ENCODE assay signal across 1 cellular context in the genomic region with DNA sequence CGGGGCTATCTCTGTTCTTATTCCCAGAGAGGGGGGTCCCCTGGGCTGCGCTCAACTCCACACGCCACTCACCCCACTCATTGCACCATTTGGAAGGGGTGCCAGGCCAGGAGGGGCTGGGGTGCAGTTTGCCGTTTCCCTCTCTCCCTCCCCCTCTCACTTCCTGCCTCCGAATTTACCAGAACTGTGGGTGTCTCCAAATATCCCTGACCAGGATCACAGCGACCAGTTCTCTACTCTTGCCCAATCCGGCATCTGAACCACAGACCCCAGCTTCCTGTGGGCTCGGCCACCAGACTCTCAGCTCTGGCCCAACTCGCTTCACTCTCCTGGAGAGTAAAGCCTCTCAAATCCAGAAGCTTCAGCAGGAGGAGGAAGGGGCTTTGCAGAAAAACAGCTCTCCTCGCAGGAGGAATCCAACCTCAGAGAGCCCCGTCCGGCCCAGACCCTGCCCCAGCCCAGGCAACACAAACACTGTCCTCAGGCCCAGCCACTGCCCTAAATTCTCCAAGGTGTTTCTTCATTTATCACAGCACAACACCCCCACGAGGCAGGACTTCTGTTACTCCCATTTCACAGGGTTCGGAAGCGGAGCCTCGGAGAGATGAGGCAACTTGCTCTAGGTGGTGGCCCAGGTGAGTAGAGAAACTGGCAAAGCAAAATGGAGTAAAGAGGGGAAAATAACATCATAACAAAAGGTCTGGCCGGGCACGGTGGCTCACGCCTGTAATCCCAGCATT.
TF ChIP-seq lines count a peak whose summit lies in the region.

No MANE protein-coding gene starts in this region.

TF ChIP-seq in HepG2, 621 proteins besides CTCF, POLR2A, EP300 and RAD21 (continues in another document):
- TF ChIP-seq PHF8 (CRISPR knock-in tag; IDR thresholded peaks at IDR 0.05) (peak; percentile 13; the same call in 1 of the 2 replicates), ZSCAN20 (CRISPR knock-in tag; IDR thresholded peaks at IDR 0.05; ENCODE audit: borderline replicate concordance) (peak; percentile 49; the same call in 1 of the 2 replicates), CHD4 (IDR thresholded peaks at IDR 0.05; ENCODE audit: borderline replicate concordance, low read length) (peak; percentile 77; the same call in 1 of the 2 replicates), SUZ12 (IDR thresholded peaks at IDR 0.05; ENCODE audit: low read depth, low read length) (no peak), GTF2F1 (IDR thresholded peaks at IDR 0.05; ENCODE audit: low read length) (no peak), KLF16 (CRISPR knock-in tag; IDR thresholded peaks at IDR 0.05) (peak in 1 of 2 experiments; percentile 14; a peak in 1 of 4 replicates), ZSCAN31 (CRISPR knock-in tag; IDR thresholded peaks at IDR 0.05; ENCODE audit: low read depth) (no peak; the same call in 1 of the 2 replicates), POLR2G (IDR thresholded peaks at IDR 0.05; ENCODE audit: low read depth, low read length) (peak; percentile 82), REPIN1 (CRISPR knock-in tag; IDR thresholded peaks at IDR 0.05; ENCODE audit: borderline replicate concordance, low read depth) (peak; percentile 9; the same call in 1 of the 2 replicates), TBX2 (CRISPR knock-in tag; IDR thresholded peaks at IDR 0.05; ENCODE audit: borderline replicate concordance) (peak; percentile 70; the same call in 1 of the 2 replicates), FIP1L1 (IDR thresholded peaks at IDR 0.05; ENCODE audit: borderline replicate concordance, insufficient read depth, low read depth, low read length) (no peak), ZSCAN25 (CRISPR knock-in tag; IDR thresholded peaks at IDR 0.05) (0 out of 2 replicates have a peak, but pooled peaks have one; percentile 50), BRD4 (CRISPR knock-in tag; IDR thresholded peaks at IDR 0.05) (peak; percentile 37; the same call in 1 of the 2 replicates), ZNF605 (CRISPR knock-in tag; IDR thresholded peaks at IDR 0.05) (peak; percentile 45; the same call in 1 of the 2 replicates), ZNF558 (CRISPR knock-in tag; IDR thresholded peaks at IDR 0.05; ENCODE audit: borderline replicate concordance) (peak; percentile 79; the same call in 1 of the 2 replicates), ASH2L (IDR thresholded peaks at IDR 0.05; ENCODE audit: insufficient read length, low read depth, low read length) (peak; percentile 100), ELF1 (CRISPR knock-in tag; IDR thresholded peaks at IDR 0.05) (no peak), TAF1 (CRISPR knock-in tag; IDR thresholded peaks at IDR 0.05) (peak; percentile 73)
- TF ChIP-seq, protein P1, sequence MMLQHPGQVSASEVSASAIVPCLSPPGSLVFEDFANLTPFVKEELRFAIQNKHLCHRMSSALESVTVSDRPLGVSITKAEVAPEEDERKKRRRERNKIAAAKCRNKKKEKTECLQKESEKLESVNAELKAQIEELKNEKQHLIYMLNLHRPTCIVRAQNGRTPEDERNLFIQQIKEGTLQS (CRISPR knock-in tag; IDR thresholded peaks at IDR 0.05), result no peak
- TF ChIP-seq, protein P2, sequence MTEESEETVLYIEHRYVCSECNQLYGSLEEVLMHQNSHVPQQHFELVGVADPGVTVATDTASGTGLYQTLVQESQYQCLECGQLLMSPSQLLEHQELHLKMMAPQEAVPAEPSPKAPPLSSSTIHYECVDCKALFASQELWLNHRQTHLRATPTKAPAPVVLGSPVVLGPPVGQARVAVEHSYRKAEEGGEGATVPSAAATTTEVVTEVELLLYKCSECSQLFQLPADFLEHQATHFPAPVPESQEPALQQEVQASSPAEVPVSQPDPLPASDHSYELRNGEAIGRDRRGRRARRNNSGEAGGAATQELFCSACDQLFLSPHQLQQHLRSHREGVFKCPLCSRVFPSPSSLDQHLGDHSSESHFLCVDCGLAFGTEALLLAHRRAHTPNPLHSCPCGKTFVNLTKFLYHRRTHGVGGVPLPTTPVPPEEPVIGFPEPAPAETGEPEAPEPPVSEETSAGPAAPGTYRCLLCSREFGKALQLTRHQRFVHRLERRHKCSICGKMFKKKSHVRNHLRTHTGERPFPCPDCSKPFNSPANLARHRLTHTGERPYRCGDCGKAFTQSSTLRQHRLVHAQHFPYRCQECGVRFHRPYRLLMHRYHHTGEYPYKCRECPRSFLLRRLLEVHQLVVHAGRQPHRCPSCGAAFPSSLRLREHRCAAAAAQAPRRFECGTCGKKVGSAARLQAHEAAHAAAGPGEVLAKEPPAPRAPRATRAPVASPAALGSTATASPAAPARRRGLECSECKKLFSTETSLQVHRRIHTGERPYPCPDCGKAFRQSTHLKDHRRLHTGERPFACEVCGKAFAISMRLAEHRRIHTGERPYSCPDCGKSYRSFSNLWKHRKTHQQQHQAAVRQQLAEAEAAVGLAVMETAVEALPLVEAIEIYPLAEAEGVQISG (CRISPR knock-in tag; IDR thresholded peaks at IDR 0.05), result peak; percentile 55; the same call in 1 of the 2 replicates
- TF ChIP-seq, protein P3, sequence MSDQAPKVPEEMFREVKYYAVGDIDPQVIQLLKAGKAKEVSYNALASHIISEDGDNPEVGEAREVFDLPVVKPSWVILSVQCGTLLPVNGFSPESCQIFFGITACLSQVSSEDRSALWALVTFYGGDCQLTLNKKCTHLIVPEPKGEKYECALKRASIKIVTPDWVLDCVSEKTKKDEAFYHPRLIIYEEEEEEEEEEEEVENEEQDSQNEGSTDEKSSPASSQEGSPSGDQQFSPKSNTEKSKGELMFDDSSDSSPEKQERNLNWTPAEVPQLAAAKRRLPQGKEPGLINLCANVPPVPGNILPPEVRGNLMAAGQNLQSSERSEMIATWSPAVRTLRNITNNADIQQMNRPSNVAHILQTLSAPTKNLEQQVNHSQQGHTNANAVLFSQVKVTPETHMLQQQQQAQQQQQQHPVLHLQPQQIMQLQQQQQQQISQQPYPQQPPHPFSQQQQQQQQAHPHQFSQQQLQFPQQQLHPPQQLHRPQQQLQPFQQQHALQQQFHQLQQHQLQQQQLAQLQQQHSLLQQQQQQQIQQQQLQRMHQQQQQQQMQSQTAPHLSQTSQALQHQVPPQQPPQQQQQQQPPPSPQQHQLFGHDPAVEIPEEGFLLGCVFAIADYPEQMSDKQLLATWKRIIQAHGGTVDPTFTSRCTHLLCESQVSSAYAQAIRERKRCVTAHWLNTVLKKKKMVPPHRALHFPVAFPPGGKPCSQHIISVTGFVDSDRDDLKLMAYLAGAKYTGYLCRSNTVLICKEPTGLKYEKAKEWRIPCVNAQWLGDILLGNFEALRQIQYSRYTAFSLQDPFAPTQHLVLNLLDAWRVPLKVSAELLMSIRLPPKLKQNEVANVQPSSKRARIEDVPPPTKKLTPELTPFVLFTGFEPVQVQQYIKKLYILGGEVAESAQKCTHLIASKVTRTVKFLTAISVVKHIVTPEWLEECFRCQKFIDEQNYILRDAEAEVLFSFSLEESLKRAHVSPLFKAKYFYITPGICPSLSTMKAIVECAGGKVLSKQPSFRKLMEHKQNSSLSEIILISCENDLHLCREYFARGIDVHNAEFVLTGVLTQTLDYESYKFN (CRISPR knock-in tag; conservative IDR thresholded peaks at IDR 0.05), result peak; percentile 86
- TF ChIP-seq, protein P4, sequence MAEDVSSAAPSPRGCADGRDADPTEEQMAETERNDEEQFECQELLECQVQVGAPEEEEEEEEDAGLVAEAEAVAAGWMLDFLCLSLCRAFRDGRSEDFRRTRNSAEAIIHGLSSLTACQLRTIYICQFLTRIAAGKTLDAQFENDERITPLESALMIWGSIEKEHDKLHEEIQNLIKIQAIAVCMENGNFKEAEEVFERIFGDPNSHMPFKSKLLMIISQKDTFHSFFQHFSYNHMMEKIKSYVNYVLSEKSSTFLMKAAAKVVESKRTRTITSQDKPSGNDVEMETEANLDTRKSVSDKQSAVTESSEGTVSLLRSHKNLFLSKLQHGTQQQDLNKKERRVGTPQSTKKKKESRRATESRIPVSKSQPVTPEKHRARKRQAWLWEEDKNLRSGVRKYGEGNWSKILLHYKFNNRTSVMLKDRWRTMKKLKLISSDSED (CRISPR knock-in tag; IDR thresholded peaks at IDR 0.05), result no peak
- TF ChIP-seq, protein P5, sequence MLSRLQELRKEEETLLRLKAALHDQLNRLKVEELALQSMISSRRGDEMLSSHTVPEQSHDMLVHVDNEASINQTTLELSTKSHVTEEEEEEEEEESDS (CRISPR knock-in tag; IDR thresholded peaks at IDR 0.05; ENCODE audit: borderline replicate concordance), result peak; percentile 50; the same call in 1 of the 2 replicates
- TF ChIP-seq, protein P6, sequence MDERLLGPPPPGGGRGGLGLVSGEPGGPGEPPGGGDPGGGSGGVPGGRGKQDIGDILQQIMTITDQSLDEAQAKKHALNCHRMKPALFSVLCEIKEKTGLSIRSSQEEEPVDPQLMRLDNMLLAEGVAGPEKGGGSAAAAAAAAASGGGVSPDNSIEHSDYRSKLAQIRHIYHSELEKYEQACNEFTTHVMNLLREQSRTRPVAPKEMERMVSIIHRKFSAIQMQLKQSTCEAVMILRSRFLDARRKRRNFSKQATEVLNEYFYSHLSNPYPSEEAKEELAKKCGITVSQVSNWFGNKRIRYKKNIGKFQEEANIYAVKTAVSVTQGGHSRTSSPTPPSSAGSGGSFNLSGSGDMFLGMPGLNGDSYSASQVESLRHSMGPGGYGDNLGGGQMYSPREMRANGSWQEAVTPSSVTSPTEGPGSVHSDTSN (CRISPR knock-in tag; IDR thresholded peaks at IDR 0.05), result no peak
- TF ChIP-seq, protein P7, sequence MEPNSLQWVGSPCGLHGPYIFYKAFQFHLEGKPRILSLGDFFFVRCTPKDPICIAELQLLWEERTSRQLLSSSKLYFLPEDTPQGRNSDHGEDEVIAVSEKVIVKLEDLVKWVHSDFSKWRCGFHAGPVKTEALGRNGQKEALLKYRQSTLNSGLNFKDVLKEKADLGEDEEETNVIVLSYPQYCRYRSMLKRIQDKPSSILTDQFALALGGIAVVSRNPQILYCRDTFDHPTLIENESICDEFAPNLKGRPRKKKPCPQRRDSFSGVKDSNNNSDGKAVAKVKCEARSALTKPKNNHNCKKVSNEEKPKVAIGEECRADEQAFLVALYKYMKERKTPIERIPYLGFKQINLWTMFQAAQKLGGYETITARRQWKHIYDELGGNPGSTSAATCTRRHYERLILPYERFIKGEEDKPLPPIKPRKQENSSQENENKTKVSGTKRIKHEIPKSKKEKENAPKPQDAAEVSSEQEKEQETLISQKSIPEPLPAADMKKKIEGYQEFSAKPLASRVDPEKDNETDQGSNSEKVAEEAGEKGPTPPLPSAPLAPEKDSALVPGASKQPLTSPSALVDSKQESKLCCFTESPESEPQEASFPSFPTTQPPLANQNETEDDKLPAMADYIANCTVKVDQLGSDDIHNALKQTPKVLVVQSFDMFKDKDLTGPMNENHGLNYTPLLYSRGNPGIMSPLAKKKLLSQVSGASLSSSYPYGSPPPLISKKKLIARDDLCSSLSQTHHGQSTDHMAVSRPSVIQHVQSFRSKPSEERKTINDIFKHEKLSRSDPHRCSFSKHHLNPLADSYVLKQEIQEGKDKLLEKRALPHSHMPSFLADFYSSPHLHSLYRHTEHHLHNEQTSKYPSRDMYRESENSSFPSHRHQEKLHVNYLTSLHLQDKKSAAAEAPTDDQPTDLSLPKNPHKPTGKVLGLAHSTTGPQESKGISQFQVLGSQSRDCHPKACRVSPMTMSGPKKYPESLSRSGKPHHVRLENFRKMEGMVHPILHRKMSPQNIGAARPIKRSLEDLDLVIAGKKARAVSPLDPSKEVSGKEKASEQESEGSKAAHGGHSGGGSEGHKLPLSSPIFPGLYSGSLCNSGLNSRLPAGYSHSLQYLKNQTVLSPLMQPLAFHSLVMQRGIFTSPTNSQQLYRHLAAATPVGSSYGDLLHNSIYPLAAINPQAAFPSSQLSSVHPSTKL (CRISPR knock-in tag; IDR thresholded peaks at IDR 0.05), result no peak
- TF ChIP-seq, protein P8, sequence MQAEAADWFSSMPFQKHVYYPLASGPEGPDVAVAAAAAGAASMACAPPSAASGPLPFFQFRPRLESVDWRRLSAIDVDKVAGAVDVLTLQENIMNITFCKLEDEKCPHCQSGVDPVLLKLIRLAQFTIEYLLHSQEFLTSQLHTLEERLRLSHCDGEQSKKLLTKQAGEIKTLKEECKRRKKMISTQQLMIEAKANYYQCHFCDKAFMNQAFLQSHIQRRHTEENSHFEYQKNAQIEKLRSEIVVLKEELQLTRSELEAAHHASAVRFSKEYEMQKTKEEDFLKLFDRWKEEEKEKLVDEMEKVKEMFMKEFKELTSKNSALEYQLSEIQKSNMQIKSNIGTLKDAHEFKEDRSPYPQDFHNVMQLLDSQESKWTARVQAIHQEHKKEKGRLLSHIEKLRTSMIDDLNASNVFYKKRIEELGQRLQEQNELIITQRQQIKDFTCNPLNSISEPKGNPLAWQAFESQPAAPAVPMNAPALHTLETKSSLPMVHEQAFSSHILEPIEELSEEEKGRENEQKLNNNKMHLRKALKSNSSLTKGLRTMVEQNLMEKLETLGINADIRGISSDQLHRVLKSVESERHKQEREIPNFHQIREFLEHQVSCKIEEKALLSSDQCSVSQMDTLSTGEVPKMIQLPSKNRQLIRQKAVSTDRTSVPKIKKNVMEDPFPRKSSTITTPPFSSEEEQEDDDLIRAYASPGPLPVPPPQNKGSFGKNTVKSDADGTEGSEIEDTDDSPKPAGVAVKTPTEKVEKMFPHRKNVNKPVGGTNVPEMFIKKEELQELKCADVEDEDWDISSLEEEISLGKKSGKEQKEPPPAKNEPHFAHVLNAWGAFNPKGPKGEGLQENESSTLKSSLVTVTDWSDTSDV (CRISPR knock-in tag; IDR thresholded peaks at IDR 0.05), result 0 out of 2 replicates have a peak, but pooled peaks have one; percentile 15
- TF ChIP-seq, protein P9, sequence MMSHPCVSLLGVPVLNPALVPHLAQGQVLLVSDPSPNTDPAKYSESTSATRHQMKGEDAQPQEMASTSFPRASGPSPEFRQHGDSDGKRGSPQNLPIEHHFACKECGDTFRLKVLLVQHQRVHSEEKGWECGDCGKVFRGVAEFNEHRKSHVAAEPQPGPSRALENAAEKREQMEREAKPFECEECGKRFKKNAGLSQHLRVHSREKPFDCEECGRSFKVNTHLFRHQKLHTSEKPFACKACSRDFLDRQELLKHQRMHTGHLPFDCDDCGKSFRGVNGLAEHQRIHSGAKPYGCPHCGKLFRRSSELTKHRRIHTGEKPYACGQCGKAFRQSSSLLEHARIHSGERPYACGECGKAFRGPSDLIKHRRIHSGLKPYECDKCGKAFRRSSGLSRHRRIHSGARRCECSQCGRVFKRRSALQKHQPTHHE (CRISPR knock-in tag; IDR thresholded peaks at IDR 0.05; ENCODE audit: borderline replicate concordance), result peak; percentile 14; the same call in 1 of the 2 replicates
- TF ChIP-seq, protein P10, sequence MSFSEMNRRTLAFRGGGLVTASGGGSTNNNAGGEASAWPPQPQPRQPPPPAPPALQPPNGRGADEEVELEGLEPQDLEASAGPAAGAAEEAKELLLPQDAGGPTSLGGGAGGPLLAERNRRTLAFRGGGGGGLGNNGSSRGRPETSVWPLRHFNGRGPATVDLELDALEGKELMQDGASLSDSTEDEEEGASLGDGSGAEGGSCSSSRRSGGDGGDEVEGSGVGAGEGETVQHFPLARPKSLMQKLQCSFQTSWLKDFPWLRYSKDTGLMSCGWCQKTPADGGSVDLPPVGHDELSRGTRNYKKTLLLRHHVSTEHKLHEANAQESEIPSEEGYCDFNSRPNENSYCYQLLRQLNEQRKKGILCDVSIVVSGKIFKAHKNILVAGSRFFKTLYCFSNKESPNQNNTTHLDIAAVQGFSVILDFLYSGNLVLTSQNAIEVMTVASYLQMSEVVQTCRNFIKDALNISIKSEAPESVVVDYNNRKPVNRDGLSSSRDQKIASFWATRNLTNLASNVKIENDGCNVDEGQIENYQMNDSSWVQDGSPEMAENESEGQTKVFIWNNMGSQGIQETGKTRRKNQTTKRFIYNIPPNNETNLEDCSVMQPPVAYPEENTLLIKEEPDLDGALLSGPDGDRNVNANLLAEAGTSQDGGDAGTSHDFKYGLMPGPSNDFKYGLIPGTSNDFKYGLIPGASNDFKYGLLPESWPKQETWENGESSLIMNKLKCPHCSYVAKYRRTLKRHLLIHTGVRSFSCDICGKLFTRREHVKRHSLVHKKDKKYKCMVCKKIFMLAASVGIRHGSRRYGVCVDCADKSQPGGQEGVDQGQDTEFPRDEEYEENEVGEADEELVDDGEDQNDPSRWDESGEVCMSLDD (CRISPR knock-in tag; IDR thresholded peaks at IDR 0.05; ENCODE audit: borderline replicate concordance), result peak; percentile 98
